Comparison of ENCODE assay signal across 19 cellular contexts in genomic region chr11:122162095-122162494, GRCh38. TPM values are rescaled to one million over a fixed set of nuclear protein-coding genes. Genes with fewer than 3 reads are reported as not detected.
DNase-seq lines count a peak whose midpoint lies in the region; TF ChIP-seq lines count a peak whose summit lies in the region.
"Had no signal": no experiment of that assay in that cellular context is flagged by ENCODE, and none has a peak within 500 bp of the region (broad histone marks: within the 10 kb centered on the region; RNA-seq: fewer than 3 reads in every experiment).

No MANE protein-coding gene starts in this region.

- no TSS peak for BruUV-seq in Caco-2 (replicated peaks; lab: Mats Ljungman, UMichigan)

- CTCF ChIA-PET in Caco-2 (lab: Charles Lee): no interaction called here

- TF ChIP-seq EP300 in sigmoid colon (IDR thresholded peaks at IDR 0.05): peak in 2 of 4 donors; percentile 38 to 58

- no peaks in the 10 kb centered on the region for H3K36me3 Mint-ChIP-seq in Caco-2 (ENCODE audit: insufficient read depth, unreplicated experiment)
- no peaks in the 10 kb centered on the region for H3K36me3 Mint-ChIP-seq in endodermal cell (ENCODE audit: low read depth)
- H3K36me3 Mint-ChIP-seq: CD8-positive, alpha-beta memory T cell had no signal

- H3K36me3 ChIP-seq in sigmoid colon: no peaks in the 10 kb centered on the region
- H3K36me3 ChIP-seq in Caco-2 (ENCODE audit: control insufficient read depth, insufficient read depth, low read length): no peaks in the 10 kb centered on the region
- no peaks in the 10 kb centered on the region for H3K36me3 ChIP-seq in endodermal cell (ENCODE audit: control insufficient read depth, insufficient read depth, low read length)
- H3K36me3 ChIP-seq: upper lobe of left lung had no signal

- H3K27me3 Mint-ChIP-seq in Caco-2 (ENCODE audit: insufficient read depth, unreplicated experiment): peaks cover 28% of the 10 kb centered on the region
- H3K27me3 Mint-ChIP-seq in endodermal cell (ENCODE audit: insufficient read depth): peaks cover 9% of the 10 kb centered on the region

- no peak for TF ChIP-seq CTCF in AG10803 (conservative IDR thresholded peaks at IDR 0.05; ENCODE audit: low read length)
- no peak for TF ChIP-seq CTCF in fibroblast of mammary gland (conservative IDR thresholded peaks at IDR 0.05; ENCODE audit: control insufficient read depth, insufficient read depth, low read depth, low read length)
- TF ChIP-seq CTCF in sigmoid colon (IDR thresholded peaks at IDR 0.05): no peak
- TF ChIP-seq CTCF in Caco-2 (IDR thresholded peaks at IDR 0.05; ENCODE audit: insufficient read depth in 1 of 2, low read depth in 1 of 2, low read length in 1 of 2, severe bottlenecking in 1 of 2, unreplicated experiment in 1 of 2): no peak
- TF ChIP-seq CTCF in endodermal cell (conservative IDR thresholded peaks at IDR 0.05): no peak

- H3K9me3 ChIP-seq in sigmoid colon (no peaks in the 10 kb centered on the region), Caco-2 (no peaks in the 10 kb centered on the region), endodermal cell (ENCODE audit: control insufficient read depth, low read length) (no peaks in the 10 kb centered on the region)
- H3K9me3 ChIP-seq: mucosa of descending colon, upper lobe of left lung had no signal

- peaks cover 0 to 59% (median 41%) of the 10 kb centered on the region in 4 donors for H3K4me1 ChIP-seq in sigmoid colon
- H3K4me1 ChIP-seq in Caco-2: no peaks in the 10 kb centered on the region
- H3K4me1 ChIP-seq in endodermal cell (ENCODE audit: control insufficient read depth, insufficient read depth, low read length): peaks cover 3% of the 10 kb centered on the region

- POLR2A ChIA-PET in Caco-2 (lab: Charles Lee): no interaction called here

- no peak for TF ChIP-seq POLR2A in sigmoid colon (IDR thresholded peaks at IDR 0.05)

- H3K4me3 Mint-ChIP-seq in Caco-2 (ENCODE audit: unreplicated experiment) (no peak overlapping the region), endodermal cell (no peak overlapping the region)
- H3K4me3 Mint-ChIP-seq: activated T-cell treated with anti-CD3 and anti-CD28 coated beads, Interleukin-2, amount 50 U/mL, for 4 hours; CD8-positive, alpha-beta memory T cell had no signal

- no peaks in the 10 kb centered on the region for H3K9me3 Mint-ChIP-seq in Caco-2 (ENCODE audit: unreplicated experiment)
- no peaks in the 10 kb centered on the region for H3K9me3 Mint-ChIP-seq in endodermal cell
- H3K9me3 Mint-ChIP-seq: activated T-cell treated with anti-CD3 and anti-CD28 coated beads, Interleukin-2, amount 50 U/mL, for 4 hours had no signal

- intact Hi-C loops in sigmoid colon (cut with DNase I) (no loop called here), Caco-2 (cut with micrococcal nuclease; ENCODE audit: unreplicated experiment) (no loop called here)

- H3K27me3 ChIP-seq in sigmoid colon (no peaks in the 10 kb centered on the region), Caco-2 (replicated peaks; ENCODE audit: control insufficient read depth, insufficient read depth, low read length) (no peaks in the 10 kb centered on the region; the same call in 1 of the 2 replicates), endodermal cell (ENCODE audit: control insufficient read depth, insufficient read depth, low read length, poor library complexity, severe bottlenecking) (peaks cover 16% of the 10 kb centered on the region)
- H3K27me3 ChIP-seq: upper lobe of left lung had no signal

- DNase-seq in AG10803 (ENCODE audit: low read depth) (peak; percentile 55), amniotic epithelial cell (ENCODE audit: low read depth) (peak; percentile 92), fibroblast of mammary gland (ENCODE audit: low read depth) (peak; percentile 93), sigmoid colon (no peak), Caco-2 (no peak), NCI-H774 (lab: John Stamatoyannopoulos, UW) (no peak), occipital lobe (lab: John Stamatoyannopoulos, UW) (no peak), endodermal cell (no peak)
- DNase-seq: activated CD4-positive, alpha-beta T cell treated with anti-CD3 and anti-CD28 coated beads, Interleukin-2, amount 50 U/mL, for 48 hours; activated T-cell treated with anti-CD3 and anti-CD28 coated beads, Interleukin-2, amount 50 U/mL, for 4 hours; CD8-positive, alpha-beta memory T cell; head of caudate nucleus; kidney glomerular epithelial cell; mucosa of descending colon; NCI-H1092; NCI-H748 treated with DMSO at 0.1 percent for 48 hours; upper lobe of left lung had no signal

- peak overlapping the region in 3 of 4 donors; percentile 27 to 86 (median 66) for H3K27ac ChIP-seq in sigmoid colon
- H3K27ac ChIP-seq in endodermal cell (ENCODE audit: low read depth, low read length): no peak overlapping the region
- H3K27ac ChIP-seq: upper lobe of left lung, VCaP had no signal

- H3K4me1 Mint-ChIP-seq in Caco-2 (ENCODE audit: low read depth, unreplicated experiment) (no peaks in the 10 kb centered on the region), endodermal cell (peaks cover 8% of the 10 kb centered on the region)

- H3K4me3 ChIP-seq in AG10803 (ENCODE audit: low read length): no peak overlapping the region
- no peak overlapping the region for H3K4me3 ChIP-seq in fibroblast of mammary gland (ENCODE audit: control insufficient read depth, low read depth, low read length)
- H3K4me3 ChIP-seq in sigmoid colon: no peak overlapping the region
- H3K4me3 ChIP-seq in Caco-2 (ENCODE audit: low read depth, low read length): no peak overlapping the region
- no peak overlapping the region for H3K4me3 ChIP-seq in endodermal cell (ENCODE audit: low read length)
- H3K4me3 ChIP-seq: mucosa of descending colon, smooth muscle cell, upper lobe of left lung had no signal

- no peak overlapping the region for H3K27ac Mint-ChIP-seq in Caco-2 (ENCODE audit: unreplicated experiment)
- no peak overlapping the region for H3K27ac Mint-ChIP-seq in endodermal cell
- H3K27ac Mint-ChIP-seq: CD8-positive, alpha-beta memory T cell had no signal

- no peak overlapping the region for H3K9ac ChIP-seq in endodermal cell (ENCODE audit: extremely low read depth, low read length, poor library complexity, severe bottlenecking)

- WGBS in sigmoid colon, 2 donors: 67 to 83% methylated on average over 2 of the region's 2 CpGs
- 86 to 100% methylated on average over 1 to 2 of the region's 2 CpGs for WGBS in endodermal cell (ENCODE audit: insufficient coverage in 1 of 2, insufficient read length in 1 of 2), 2 experiments

RNA-seq across cellular contexts. Expression of gene BLID, which starts 46.1 kb away (rescaled TPM):
- total RNA-seq in sigmoid colon: 1 to 10 TPM; 1.6 to 2.2 (median 2.0) TPM
- polyA plus RNA-seq in sigmoid colon: under 1 TPM in 1 of 3 donors, not detected in 2; 0.09 TPM
- not detected in 2 replicates for total RNA-seq in Caco-2 (2022)
- total RNA-seq in occipital lobe: 3.6 TPM
- total RNA-seq in endodermal cell: not detected
- not detected for polyA plus RNA-seq in endodermal cell (2013, experiment 1 of 2)
- polyA plus RNA-seq in endodermal cell (2013, experiment 2 of 2): not detected
- total RNA-seq: activated T-cell treated with anti-CD3 and anti-CD28 coated beads, Interleukin-2, amount 50 U/mL, for 4 hours; CD8-positive, alpha-beta memory T cell had no signal
- polyA plus RNA-seq: CD8-positive, alpha-beta memory T cell had no signal

Comparison
In these comparisons a context has a peak if more than half of its experiments do, and no peak if none do; other contexts are left out.
1. DNase-seq: peak in AG10803 (single experiment), amniotic epithelial cell (single experiment) and fibroblast of mammary gland (single experiment); none in sigmoid colon (single experiment), Caco-2 (0 of 2), NCI-H774 (single experiment), occipital lobe (single experiment) and endodermal cell (single experiment).